Comparison of ENCODE assay signal across 1 cellular context in the genomic region with DNA sequence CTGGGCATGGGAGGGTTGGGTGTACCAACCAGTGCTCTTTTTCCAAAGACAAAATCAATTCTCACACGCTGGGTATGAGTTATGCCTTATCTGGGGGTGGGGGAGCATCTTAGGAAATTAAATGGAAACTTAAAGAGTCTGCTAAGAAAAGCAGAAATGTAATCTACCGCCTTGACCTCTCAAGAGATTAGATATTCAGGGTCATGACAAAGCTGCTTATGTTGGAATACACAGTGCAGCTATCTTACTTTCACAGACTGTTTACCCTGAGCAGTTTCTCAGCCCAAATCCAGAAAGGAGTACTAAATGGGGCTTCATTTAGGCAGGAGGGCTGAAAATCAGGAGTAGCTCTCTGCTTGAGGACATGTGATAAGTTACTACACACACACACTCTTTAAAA.
TF ChIP-seq lines count a peak whose summit lies in the region.

No MANE protein-coding gene starts in this region.

TF ChIP-seq in endothelial cell of umbilical vein, 7 proteins besides CTCF, POLR2A, EP300 and RAD21:
- no peak for TF ChIP-seq POLR2AphosphoS5 (IDR thresholded peaks at IDR 0.05; ENCODE audit: insufficient read depth, low read depth, low read length)
- TF ChIP-seq GATA2 (IDR thresholded peaks at IDR 0.05; ENCODE audit: insufficient read depth, insufficient read length, low read depth, low read length): peak; percentile 33
